Comparison of ENCODE assay signal across 1 cellular context in the genomic region with DNA sequence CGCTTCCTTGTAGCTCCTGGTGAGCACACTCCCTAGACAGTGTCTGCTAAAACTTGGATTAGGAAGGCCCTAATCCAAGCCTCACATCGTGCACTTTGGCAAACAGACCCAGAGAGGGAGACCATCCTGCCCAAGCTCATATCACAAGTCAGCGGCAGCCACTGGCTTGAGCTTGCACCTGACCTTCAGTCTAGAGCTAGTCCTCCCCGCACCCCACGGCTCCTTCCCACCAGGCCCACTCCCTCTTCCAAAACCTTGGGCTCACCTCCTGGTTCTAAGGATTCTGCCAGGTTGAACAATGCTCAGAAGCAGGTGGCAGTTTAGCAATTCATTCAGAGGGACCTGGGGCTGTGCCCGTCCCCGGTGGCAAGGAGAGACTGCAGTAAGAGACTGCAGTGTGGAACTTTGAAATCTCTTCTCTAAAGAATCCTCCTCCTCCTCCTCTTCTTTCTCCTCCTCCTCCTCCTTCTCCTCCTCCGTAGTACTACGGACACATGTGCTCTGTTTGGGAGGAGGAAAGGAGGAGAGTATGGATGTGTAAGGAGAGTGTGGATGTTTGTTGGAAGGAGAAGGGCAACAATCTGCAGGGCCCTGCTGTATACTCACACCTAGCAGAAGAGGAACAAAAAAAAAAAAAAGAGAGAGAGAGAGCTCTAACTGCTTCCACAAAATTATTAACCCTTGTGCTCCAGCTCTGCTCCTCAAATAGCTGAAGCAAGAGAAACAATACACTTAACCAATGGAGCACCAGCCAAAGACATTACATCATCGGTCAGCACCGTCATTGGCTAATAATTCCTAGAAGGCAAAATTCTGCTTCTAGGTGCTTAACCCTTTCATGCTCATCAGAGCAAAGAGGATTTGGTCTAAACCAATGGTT.
TF ChIP-seq lines count a peak whose summit lies in the region.

No MANE protein-coding gene starts in this region.

TF ChIP-seq in H1, 55 proteins besides CTCF, POLR2A, EP300 and RAD21:
- TF ChIP-seq ASH2L (IDR thresholded peaks at IDR 0.05; ENCODE audit: low read length) (no peak), POLR2AphosphoS5 (IDR thresholded peaks at IDR 0.05; ENCODE audit: low read depth, low read length) (no peak; the same call in 1 of the 2 replicates), JUND (IDR thresholded peaks at IDR 0.05; ENCODE audit: low read length) (peak; percentile 65; the same call in 1 of the 2 replicates), MAFK (IDR thresholded peaks at IDR 0.05; ENCODE audit: low read depth, low read length) (no peak), BACH1 (IDR thresholded peaks at IDR 0.05; ENCODE audit: low read length) (no peak), TEAD4 (IDR thresholded peaks at IDR 0.05; ENCODE audit: low read depth, low read length) (no peak), CEBPB (IDR thresholded peaks at IDR 0.05; ENCODE audit: low read depth, low read length) (peak; percentile 82), TAF7 (optimal IDR thresholded peaks at IDR 0.05; ENCODE audit: borderline replicate concordance, low read depth, low read length) (no peak), TBP (IDR thresholded peaks at IDR 0.05; ENCODE audit: low read depth, low read length) (0 out of 2 replicates have a peak, but pooled peaks have one; percentile 22), SRF (IDR thresholded peaks at IDR 0.05; ENCODE audit: low read depth, low read length) (no peak)
- TF ChIP-seq, protein P1, sequence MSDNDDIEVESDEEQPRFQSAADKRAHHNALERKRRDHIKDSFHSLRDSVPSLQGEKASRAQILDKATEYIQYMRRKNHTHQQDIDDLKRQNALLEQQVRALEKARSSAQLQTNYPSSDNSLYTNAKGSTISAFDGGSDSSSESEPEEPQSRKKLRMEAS (IDR thresholded peaks at IDR 0.05) = peak; percentile 34; the same call in 1 of the 2 replicates
- TF ChIP-seq, protein P2, sequence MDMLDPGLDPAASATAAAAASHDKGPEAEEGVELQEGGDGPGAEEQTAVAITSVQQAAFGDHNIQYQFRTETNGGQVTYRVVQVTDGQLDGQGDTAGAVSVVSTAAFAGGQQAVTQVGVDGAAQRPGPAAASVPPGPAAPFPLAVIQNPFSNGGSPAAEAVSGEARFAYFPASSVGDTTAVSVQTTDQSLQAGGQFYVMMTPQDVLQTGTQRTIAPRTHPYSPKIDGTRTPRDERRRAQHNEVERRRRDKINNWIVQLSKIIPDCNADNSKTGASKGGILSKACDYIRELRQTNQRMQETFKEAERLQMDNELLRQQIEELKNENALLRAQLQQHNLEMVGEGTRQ (IDR thresholded peaks at IDR 0.05; ENCODE audit: low read length) = no peak
- TF ChIP-seq, protein P3, sequence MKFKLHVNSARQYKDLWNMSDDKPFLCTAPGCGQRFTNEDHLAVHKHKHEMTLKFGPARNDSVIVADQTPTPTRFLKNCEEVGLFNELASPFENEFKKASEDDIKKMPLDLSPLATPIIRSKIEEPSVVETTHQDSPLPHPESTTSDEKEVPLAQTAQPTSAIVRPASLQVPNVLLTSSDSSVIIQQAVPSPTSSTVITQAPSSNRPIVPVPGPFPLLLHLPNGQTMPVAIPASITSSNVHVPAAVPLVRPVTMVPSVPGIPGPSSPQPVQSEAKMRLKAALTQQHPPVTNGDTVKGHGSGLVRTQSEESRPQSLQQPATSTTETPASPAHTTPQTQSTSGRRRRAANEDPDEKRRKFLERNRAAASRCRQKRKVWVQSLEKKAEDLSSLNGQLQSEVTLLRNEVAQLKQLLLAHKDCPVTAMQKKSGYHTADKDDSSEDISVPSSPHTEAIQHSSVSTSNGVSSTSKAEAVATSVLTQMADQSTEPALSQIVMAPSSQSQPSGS (IDR thresholded peaks at IDR 0.05; ENCODE audit: low read length) = peak; percentile 99
